15 cellular contexts compared by ENCODE assay signal in the genomic region with DNA sequence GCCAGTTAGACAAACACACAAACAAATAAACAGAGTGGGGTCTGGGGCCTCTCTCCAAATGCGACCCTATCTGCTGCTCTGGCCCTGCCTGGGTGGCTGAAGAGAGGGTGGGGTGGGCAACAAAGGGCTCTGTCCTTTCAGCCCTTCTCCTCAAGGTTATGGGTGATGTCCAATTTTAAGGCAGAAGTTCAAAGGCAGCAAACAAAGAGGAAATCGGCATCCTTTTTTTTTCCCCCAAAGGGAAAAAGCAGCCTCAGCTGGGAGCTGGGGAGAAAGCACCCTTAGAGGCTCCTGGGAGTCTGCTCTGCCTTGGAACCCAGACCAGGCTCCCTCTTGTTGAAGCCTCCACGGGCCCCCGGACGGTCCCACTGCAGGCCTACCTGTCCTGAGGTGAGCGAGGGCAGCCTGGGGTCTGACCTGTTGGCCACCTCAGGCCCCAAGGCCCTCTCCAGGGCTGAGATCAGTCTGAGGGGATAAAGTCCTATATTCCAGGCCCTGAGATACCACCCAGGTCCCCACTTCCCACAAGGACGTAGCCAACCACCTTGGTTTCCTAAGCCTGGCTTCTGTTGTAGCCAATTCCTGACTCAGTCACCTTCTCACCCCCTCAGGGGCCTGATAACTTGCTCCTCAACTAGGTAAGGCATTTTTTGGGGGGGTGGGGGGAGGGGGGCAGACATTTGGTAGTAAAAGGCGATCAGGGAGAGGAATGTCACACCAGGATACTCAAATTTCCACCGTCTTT. TPM values are rescaled to one million over a fixed set of nuclear protein-coding genes. Genes with fewer than 3 reads are reported as not detected.
DNase-seq lines count a peak whose midpoint lies in the region; ATAC-seq and TF ChIP-seq lines count a peak whose summit lies in the region.
"Had no signal": no experiment of that assay in that cellular context is flagged by ENCODE, and none has a peak within 500 bp of the region (broad histone marks: within the 10 kb centered on the region; RNA-seq: fewer than 3 reads in every experiment).

No MANE protein-coding gene starts in this region.

- H3K4me1 ChIP-seq in HEK293 (ENCODE audit: control insufficient read depth, insufficient read depth, low read length) (peaks cover 30% of the 10 kb centered on the region), iPS-15b (ENCODE audit: control insufficient read depth, insufficient read depth, low read length) (no peaks in the 10 kb centered on the region), gastrocnemius medialis (peaks cover 41 to 55% of the 10 kb centered on the region in 2 donors)

- H3K27ac ChIP-seq in HEK293 (ENCODE audit: extremely low read depth, low read depth, low read length) (peak overlapping the region; percentile 99), gastrocnemius medialis (peak overlapping the region; percentile 90 to 99 (median 95))

- in situ Hi-C loops in gastrocnemius medialis (cut with MboI; ENCODE audit: low sequenced_read_pairs in 4 of 4): loop anchor here in 3 of 4 donors (10.0 to 25.0 kb wide), 5 partner anchors 907 to 1418 kb away; partner anchors contain the start of gene CREB5 (in 1 of the 3)

- no peak overlapping the region for H3K9ac ChIP-seq in iPS-15b (ENCODE audit: low read depth, low read length)

- TF ChIP-seq POLR2A in gastrocnemius medialis (IDR thresholded peaks at IDR 0.05): no peak

- DNase-seq in BJ (ENCODE audit: low read depth) (no peak), gastrocnemius medialis (peak; percentile 1 to 19), CD1c-positive myeloid dendritic cell (ENCODE audit: extremely low spot score) (no peak), NCI-H2196 treated with DMSO at 0.1 percent for 48 hours (lab: John Stamatoyannopoulos, UW; ENCODE audit: unreplicated experiment) (no peak), DMS79 (lab: John Stamatoyannopoulos, UW) (no peak)
- DNase-seq: NCI-H1105 treated with DMSO at 0.1 percent for 48 hours, NCI-H748 treated with DMSO at 0.1 percent for 48 hours, SIG-M5 had no signal

- intact Hi-C loops in gastrocnemius medialis (cut with DNase I; ENCODE audit: low total_unique reads): loop anchor here (10.0 kb wide), 1 partner anchor 1444 kb away; no protein-coding TSS in a partner anchor

- H3K27me3 ChIP-seq in BJ (ENCODE audit: control insufficient read depth, insufficient read depth, low read length) (no peaks in the 10 kb centered on the region), iPS-15b (ENCODE audit: control insufficient read depth, insufficient read depth, low read length) (peaks cover 99% of the 10 kb centered on the region), gastrocnemius medialis (peaks cover 0 to 8% (median 3%) of the 10 kb centered on the region in 3 donors)

- TF ChIP-seq CTCF in BJ (IDR thresholded peaks at IDR 0.05; ENCODE audit: insufficient read depth, low read depth, low read length) (no peak), HEK293 (tag by site-specific recombination; IDR thresholded peaks at IDR 0.05) (no peak), gastrocnemius medialis (IDR thresholded peaks at IDR 0.05 in 4 of 5, conservative IDR thresholded peaks at IDR 0.05 in 1 of 5) (no peak)

- H3K4me3 ChIP-seq in BJ (ENCODE audit: low read depth, low read length) (peak overlapping the region; percentile 72), HEK293 (ENCODE audit: low read depth, low read length) (peak overlapping the region; percentile 76), iPS-15b (ENCODE audit: low read depth, low read length) (peak overlapping the region; percentile 30), gastrocnemius medialis (peak overlapping the region in 2 of 4 donors; percentile 53 to 56)

- H3K9me3 ChIP-seq in HEK293 (ENCODE audit: control insufficient read depth, insufficient read depth, low read depth, low read length): no peaks in the 10 kb centered on the region
- no peaks in the 10 kb centered on the region for H3K9me3 ChIP-seq in iPS-15b (ENCODE audit: control insufficient read depth, insufficient read depth, low read length)
- H3K9me3 ChIP-seq in gastrocnemius medialis: no peaks in the 10 kb centered on the region

- CTCF ChIA-PET in BJ (lab: Yijun Ruan, JAX): interaction anchor here (0.6 to 16.1 kb wide), 16 partner anchors 7 to 889 kb away, joined by 3 to 187 read pairs (median 6); partner anchors contain the start of genes HOXA11, HOXA13 and HOXA7
- CTCF ChIA-PET in HEK293 (lab: Yijun Ruan, JAX): interaction anchor here (0.5 to 2.6 kb wide), 8 partner anchors 10 to 1395 kb away, joined by 3 to 15 read pairs (median 4); no protein-coding TSS in a partner anchor

- POLR2A ChIA-PET in BJ (lab: Charles Lee) (interaction anchor here (0.6 to 2.3 kb wide), 3 partner anchors 7 to 15 kb away, joined by 3 to 7 read pairs (median 5); no protein-coding TSS in a partner anchor), HEK293 (lab: Yijun Ruan, JAX) (interaction anchor here (0.7 to 3.4 kb wide), 15 partner anchors 9 to 1318 kb away, joined by 4 to 62 read pairs (median 8); partner anchors contain the start of genes HOXA5, HOXA6, HOXA7 and HOXA9)

- peaks cover 8% of the 10 kb centered on the region for H3K36me3 ChIP-seq in BJ (ENCODE audit: control insufficient read depth, insufficient read depth, low read length)
- peaks cover 0 to 10% of the 10 kb centered on the region in 2 experiments; a peak in 2 of 3 replicates for H3K36me3 ChIP-seq in HEK293 (ENCODE audit: control insufficient read depth in 2 of 2, insufficient read depth in 1 of 2, low read length in 2 of 2)
- no peaks in the 10 kb centered on the region for H3K36me3 ChIP-seq in iPS-15b (ENCODE audit: control insufficient read depth, insufficient read depth, low read length)
- no peaks in the 10 kb centered on the region for H3K36me3 ChIP-seq in gastrocnemius medialis

- no peak for ATAC-seq in gastrocnemius medialis
- ATAC-seq in GM21381 (IDR thresholded peaks at IDR 0.05; ENCODE audit: unreplicated experiment): no peak

TF ChIP-seq in HEK293, 187 proteins besides CTCF, POLR2A, EP300 and RAD21 (continues in another document):
- 0 out of 2 replicates have a peak, but pooled peaks have one; percentile 32 for TF ChIP-seq PATZ1 (tag by site-specific recombination; IDR thresholded peaks at IDR 0.05)
- no peak for TF ChIP-seq ZNF416 (tag by site-specific recombination; IDR thresholded peaks at IDR 0.05)
- no peak for TF ChIP-seq ZNF354C (tag by site-specific recombination; IDR thresholded peaks at IDR 0.05; ENCODE audit: borderline replicate concordance, low read depth)
- TF ChIP-seq FEZF1 (tag by site-specific recombination; IDR thresholded peaks at IDR 0.05): peak; percentile 54; the same call in 1 of the 2 replicates
- TF ChIP-seq MYNN (tag by site-specific recombination; IDR thresholded peaks at IDR 0.05; ENCODE audit: borderline replicate concordance): no peak
- TF ChIP-seq GLIS1 (tag by site-specific recombination; IDR thresholded peaks at IDR 0.05): no peak; the same call in 1 of the 2 replicates
- TF ChIP-seq ZNF398 (tag by site-specific recombination; IDR thresholded peaks at IDR 0.05): 0 out of 2 replicates have a peak, but pooled peaks have one; percentile 48
- no peak for TF ChIP-seq ZFP37 (tag by site-specific recombination; IDR thresholded peaks at IDR 0.05)
- peak; percentile 5; the same call in 1 of the 2 replicates for TF ChIP-seq ZBTB8A (tag by site-specific recombination; IDR thresholded peaks at IDR 0.05)

RNA-seq across cellular contexts. Expression of gene HOXA11, which starts 4.4 kb away (rescaled TPM):
- polyA plus RNA-seq in BJ (2011; rRNA removed): 27.7 and 34.0 TPM in 2 replicates
- polyA minus RNA-seq in BJ (2011; rRNA and poly(A)+ RNA removed): 8.4 and 15.0 TPM in 2 replicates
- total RNA-seq in gastrocnemius medialis: 1 to 10 TPM; 5.1 to 7.9 (median 6.4) TPM
- total RNA-seq: activated T-helper 2 cell treated with anti-CD3 and anti-CD28 coated beads, Interferon-gamma antibody, Interleukin-2, Interleukin-4, amounts not matched to agents 10 μg/mL and 5 μg/mL and 100 μg/mL, durations not matched to agents 14 hours and 24 hours and 36 hours; CD8-positive, alpha-beta T cell; fibroblast of lung; neural crest cell had no signal

RNA-seq across cellular contexts. Expression of gene HOXA10, which starts 6.5 kb away (rescaled TPM):
- 54.7 and 59.6 TPM in 2 replicates for polyA plus RNA-seq in BJ (2011; rRNA removed)
- 32.3 and 43.4 TPM in 2 replicates for polyA minus RNA-seq in BJ (2011; rRNA and poly(A)+ RNA removed)
- total RNA-seq in gastrocnemius medialis: 10 to 100 TPM; 24.6 to 61.2 (median 40.0) TPM
- total RNA-seq: activated T-helper 2 cell treated with anti-CD3 and anti-CD28 coated beads, Interferon-gamma antibody, Interleukin-2, Interleukin-4, amounts not matched to agents 10 μg/mL and 5 μg/mL and 100 μg/mL, durations not matched to agents 14 hours and 24 hours and 36 hours; CD8-positive, alpha-beta T cell had no signal

RNA-seq across cellular contexts. Expression of gene HOXA9, which starts 15.3 kb away (rescaled TPM):
- 12.6 and 15.0 TPM in 2 replicates for polyA plus RNA-seq in BJ (2011; rRNA removed)
- polyA minus RNA-seq in BJ (2011; rRNA and poly(A)+ RNA removed): 1.4 and 3.4 TPM in 2 replicates
- total RNA-seq in gastrocnemius medialis: 10 to 100 TPM; 18.9 to 30.3 (median 19.5) TPM
- total RNA-seq: activated T-helper 2 cell treated with anti-CD3 and anti-CD28 coated beads, Interferon-gamma antibody, Interleukin-2, Interleukin-4, amounts not matched to agents 10 μg/mL and 5 μg/mL and 100 μg/mL, durations not matched to agents 14 hours and 24 hours and 36 hours; CD8-positive, alpha-beta T cell; fibroblast of lung had no signal

RNA-seq across cellular contexts. Expression of gene HOXA13, which starts 19.3 kb away (rescaled TPM):
- polyA plus RNA-seq in BJ (2011; rRNA removed): 4.6 and 9.2 TPM in 2 replicates
- polyA minus RNA-seq in BJ (2011; rRNA and poly(A)+ RNA removed): 4.9 and 5.7 TPM in 2 replicates
- total RNA-seq in gastrocnemius medialis: 1 to 10 TPM in 3 of 4 donors, under 1 TPM in 1; 0.82 to 2.4 (median 1.7) TPM
- total RNA-seq: activated T-helper 2 cell treated with anti-CD3 and anti-CD28 coated beads, Interferon-gamma antibody, Interleukin-2, Interleukin-4, amounts not matched to agents 10 μg/mL and 5 μg/mL and 100 μg/mL, durations not matched to agents 14 hours and 24 hours and 36 hours; CD8-positive, alpha-beta T cell; fibroblast of lung; neural crest cell had no signal
- polyA plus RNA-seq: fibroblast of lung had no signal

RNA-seq across cellular contexts. Expression of gene HOXA7, which starts 24.1 kb away (rescaled TPM):
- 3.8 and 4.4 TPM in 2 replicates for polyA plus RNA-seq in BJ (2011; rRNA removed)
- 1.4 and 2.3 TPM in 2 replicates for polyA minus RNA-seq in BJ (2011; rRNA and poly(A)+ RNA removed)
- total RNA-seq in gastrocnemius medialis: 10 to 100 TPM in 1 of 4 donors, 1 to 10 TPM in 3; 5.3 to 12.8 (median 8.6) TPM
- total RNA-seq: activated T-helper 2 cell treated with anti-CD3 and anti-CD28 coated beads, Interferon-gamma antibody, Interleukin-2, Interleukin-4, amounts not matched to agents 10 μg/mL and 5 μg/mL and 100 μg/mL, durations not matched to agents 14 hours and 24 hours and 36 hours; CD8-positive, alpha-beta T cell had no signal

Comparison
In these comparisons a context has a peak if more than half of its experiments do, and no peak if none do; other contexts are left out.
1. DNase-seq: peak in gastrocnemius medialis (2 of 2); none in BJ (single experiment), CD1c-positive myeloid dendritic cell (single experiment), NCI-H2196 treated with DMSO at 0.1 percent for 48 hours (single experiment) and DMS79 (single experiment).